ENCODE assay signal across 1 cellular context in genomic region chr17:37406635-37407455, GRCh38.
TF ChIP-seq lines count a peak whose summit lies in the region.

TSS of gene ACACA (minus strand) at chr17:37406836. CDS start at chr17:37406299, 537 bp downstream.
TSS of gene TADA2A (plus strand) at chr17:37406886. CDS start at chr17:37411366, 4,480 bp downstream.

TF ChIP-seq in GM12878, 131 proteins besides CTCF, POLR2A, EP300 and RAD21 (continued from another document):
- no peak for TF ChIP-seq REST (IDR thresholded peaks at IDR 0.05; ENCODE audit: low read depth, low read length)
- TF ChIP-seq TCF3 (IDR thresholded peaks at IDR 0.05; ENCODE audit: borderline replicate concordance, insufficient read depth, low read depth, low read length): no peak
- TF ChIP-seq SREBF2 (IDR thresholded peaks at IDR 0.05; ENCODE audit: low read length): no peak
- peak; percentile 65 for TF ChIP-seq MXI1 (IDR thresholded peaks at IDR 0.05; ENCODE audit: low read depth, low read length)
- TF ChIP-seq CREB1 (IDR thresholded peaks at IDR 0.05; ENCODE audit: low read depth): peak; percentile 50
- TF ChIP-seq EGR1 (IDR thresholded peaks at IDR 0.05; ENCODE audit: borderline replicate concordance in 1 of 2, low read depth in 2 of 2, low read length in 2 of 2): peak; percentile 32 to 53; a peak in 2 of 3 replicates
- no peak for TF ChIP-seq CEBPZ (IDR thresholded peaks at IDR 0.05; ENCODE audit: low read depth, low read length)
- TF ChIP-seq HCFC1 (IDR thresholded peaks at IDR 0.05; ENCODE audit: low read length): peak; percentile 11; the same call in 1 of the 2 replicates
- TF ChIP-seq E4F1 (IDR thresholded peaks at IDR 0.05; ENCODE audit: borderline replicate concordance, partially characterized antibody): no peak
- 0 out of 2 replicates have a peak, but pooled peaks have one; percentile 33 for TF ChIP-seq CREM (IDR thresholded peaks at IDR 0.05; ENCODE audit: low read depth)
TF ChIP-seq in GM12878: peak in this region for 33.
